ENCODE assay signal across 12 cellular contexts in genomic region chr10:49359349-49360231, GRCh38. TPM values are rescaled to one million over a fixed set of nuclear protein-coding genes. Genes with fewer than 3 reads are reported as not detected.
DNase-seq lines count a peak whose midpoint lies in the region; FAIRE-seq and TF ChIP-seq lines count a peak whose summit lies in the region.
"Had no signal": no experiment of that assay in that cellular context is flagged by ENCODE, and none has a peak within 500 bp of the region (broad histone marks: within the 10 kb centered on the region; RNA-seq: fewer than 3 reads in every experiment).

No MANE protein-coding gene starts in this region.

- TF ChIP-seq RAD21 in H1 (IDR thresholded peaks at IDR 0.05 in 1 of 2, conservative IDR thresholded peaks at IDR 0.05 in 1 of 2; ENCODE audit: low read depth in 2 of 2, low read length in 2 of 2), result peak in 1 of 2 experiments; percentile 17; a peak in 1 of 4 replicates

- peak overlapping the region; percentile 1 for H2BK120ac ChIP-seq in H1 (replicated peaks; ENCODE audit: low read depth, low read length)

- no peaks in the 10 kb centered on the region for H3K9me3 Mint-ChIP-seq in HFFc6

- H3K56ac ChIP-seq in H1 (replicated peaks; ENCODE audit: insufficient read length, low read depth, low read length), result peak overlapping the region; percentile 48

- H3K4ac ChIP-seq in H1 (replicated peaks; ENCODE audit: insufficient read length, low read depth, low read length), result peak overlapping the region; percentile 20

- no peak overlapping the region; the same call in 1 of the 2 replicates for H3K18ac ChIP-seq in H1 (ENCODE audit: extremely low read depth, low read length)

- H2BK15ac ChIP-seq in H1 (ENCODE audit: low read length), result peak overlapping the region; percentile 94

- H3K79me1 ChIP-seq in H1 (ENCODE audit: low read depth, low read length), result no peaks in the 10 kb centered on the region

- POLR2A ChIA-PET in H1 (lab: Charles Lee; ENCODE audit: partially characterized antibody), result no interaction called here

- no peaks in the 10 kb centered on the region for H3K4me1 Mint-ChIP-seq in HFFc6 (ENCODE audit: low read depth)

- H2BK20ac ChIP-seq in H1 (ENCODE audit: low read length), result peak overlapping the region; percentile 49; the same call in 1 of the 2 replicates

- H2BK12ac ChIP-seq in H1 (ENCODE audit: low read depth, low read length), result peak overlapping the region; percentile 94; the same call in 1 of the 2 replicates

- H3K14ac ChIP-seq in H1 (ENCODE audit: insufficient read length), result no peak overlapping the region

- no peaks in the 10 kb centered on the region for H3K36me3 Mint-ChIP-seq in HFFc6 (ENCODE audit: low read depth)

- no peak overlapping the region for H3K27ac Mint-ChIP-seq in HFFc6

- H3K23me2 ChIP-seq in H1 (ENCODE audit: low read depth, low read length), result no peaks in the 10 kb centered on the region

- H4K8ac ChIP-seq in H1 (ENCODE audit: extremely low read depth, insufficient read depth, low read length), result no peak overlapping the region; the same call in 1 of the 2 replicates

- H2AFZ ChIP-seq in H1 (ENCODE audit: low read length), result peak overlapping the region; percentile 81

- no peak for FAIRE-seq in H1 (lab: Jason Lieb, UNC)
- FAIRE-seq: colon, keratinocyte had no signal

- H3K4me1 ChIP-seq in H1 (replicated peaks in 1 of 4; ENCODE audit: control insufficient read depth in 3 of 4, insufficient read depth in 4 of 4, low read length in 3 of 4) (peaks cover 0 to 10% (median 7%) of the 10 kb centered on the region in 4 experiments; a peak in 5 of 7 replicates), mesodermal cell (ENCODE audit: control insufficient read depth, insufficient read depth, low read length, poor library complexity, severe bottlenecking) (peaks cover 5% of the 10 kb centered on the region)

- no peak overlapping the region for H3K9ac ChIP-seq in H1 (replicated peaks in 1 of 4; ENCODE audit: extremely low read depth in 1 of 4, low read depth in 3 of 4, low read length in 3 of 4)

- H3K27ac ChIP-seq in H1 (ENCODE audit: low read depth, low read length) (no peak overlapping the region), mesodermal cell (ENCODE audit: low read depth, low read length, severe bottlenecking) (peak overlapping the region; percentile 78)

- CTCF ChIA-PET in H1 (lab: Charles Lee; ENCODE audit: partially characterized antibody), result interaction anchor here (0.8 to 3.2 kb wide), 8 partner anchors 12 to 152 kb away, joined by 3 to 14 read pairs (median 4); no protein-coding TSS in a partner anchor

- H3K4me3 Mint-ChIP-seq in HFFc6, result no peak overlapping the region

- no peaks in the 10 kb centered on the region for H3K9me3 ChIP-seq in H1 (ENCODE audit: insufficient read depth in 2 of 2, low read depth in 1 of 2, low read length in 1 of 2)
- H3K9me3 ChIP-seq in mesodermal cell (ENCODE audit: control insufficient read depth, low read length), result no peaks in the 10 kb centered on the region

- H3K4me2 ChIP-seq in H1 (ENCODE audit: insufficient read depth in 1 of 2, low read depth in 2 of 2, low read length in 2 of 2), result no peak overlapping the region

- H4K5ac ChIP-seq in H1 (ENCODE audit: insufficient read length, low read depth, low read length), result no peak overlapping the region

- no peaks in the 10 kb centered on the region for H3K79me2 ChIP-seq in H1 (ENCODE audit: control insufficient read depth in 1 of 2, insufficient read depth in 2 of 2, low read length in 2 of 2)

- no peaks in the 10 kb centered on the region for H4K20me1 ChIP-seq in H1 (replicated peaks in 1 of 2; ENCODE audit: control insufficient read depth in 1 of 2, insufficient read depth in 2 of 2, low read length in 2 of 2)

- TF ChIP-seq CTCF in H1 (IDR thresholded peaks at IDR 0.05; ENCODE audit: control extremely low read depth in 1 of 3, insufficient read depth in 1 of 3, low read depth in 1 of 3, low read length in 3 of 3) (no peak), HFFc6 (IDR thresholded peaks at IDR 0.05) (no peak)

- no peak for TF ChIP-seq POLR2A in H1 (IDR thresholded peaks at IDR 0.05; ENCODE audit: control extremely low read depth in 1 of 2, low read depth in 2 of 2, low read length in 2 of 2)

- H2AK5ac ChIP-seq in H1 (ENCODE audit: low read depth, low read length), result no peak overlapping the region

- TF ChIP-seq EP300 in H1 (IDR thresholded peaks at IDR 0.05; ENCODE audit: borderline replicate concordance in 1 of 2, low read depth in 2 of 2, low read length in 2 of 2), result no peak

- H3K23ac ChIP-seq in H1 (ENCODE audit: insufficient read length), result no peak overlapping the region

- H3K27me3 ChIP-seq in H1 (replicated peaks in 1 of 4; ENCODE audit: control insufficient read depth in 3 of 4, extremely low read depth in 1 of 4, insufficient read depth in 3 of 4, low read length in 3 of 4), result no peaks in the 10 kb centered on the region

- peaks cover 27% of the 10 kb centered on the region for H3K27me3 Mint-ChIP-seq in HFFc6 (ENCODE audit: insufficient read depth)

- H4K91ac ChIP-seq in H1 (replicated peaks; ENCODE audit: insufficient read length, low read length), result peak overlapping the region; percentile 0

- no peaks in the 10 kb centered on the region for H3K36me3 ChIP-seq in H1 (ENCODE audit: control insufficient read depth in 2 of 4, insufficient read depth in 4 of 4, low read length in 3 of 4)
- H3K36me3 ChIP-seq in mesodermal cell (ENCODE audit: control insufficient read depth, insufficient read depth, low read length), result no peaks in the 10 kb centered on the region

- WGBS in H1 (ENCODE audit: extremely low coverage in 1 of 2, insufficient coverage in 1 of 2, insufficient read length in 1 of 2, insufficient replicate concordance in 2 of 2, low coverage in 1 of 2, low lambda C conversion rate in 2 of 2, missing lambda C conversion rate in 1 of 2), 2 experiments, result 75% methylated on average over 9 of the region's 13 CpGs; no CpG with 5 or more reads in 1 of the 2 experiments
- WGBS in mesodermal cell (ENCODE audit: insufficient coverage in 2 of 2), 2 experiments, result 52 to 64% methylated on average over 5 to 6 of the region's 13 CpGs

- DNase-seq in Daoy (ENCODE audit: low read depth), result peak; percentile 23
- DNase-seq in NCI-H2081 treated with DMSO at 0.1 percent for 48 hours (lab: John Stamatoyannopoulos, UW), result peak; percentile 3
- peak in 1 of 2 experiments; percentile 56 for DNase-seq in H1 (ENCODE audit: low read depth in 1 of 2, low spot score in 2 of 2)
- DNase-seq in HFFc6, result no peak
- DNase-seq in activated T-cell treated with anti-CD3 and anti-CD28 coated beads for 4 hours, result no peak
- no peak for DNase-seq in activated naive CD4-positive, alpha-beta T cell treated with Interleukin-2 at 50 U/mL for 16 hours
- no peak for DNase-seq in activated CD4-positive, CD25-positive, alpha-beta regulatory T cell (lab: John Stamatoyannopoulos, UW)
- DNase-seq: KBM-7 had no signal

- H3K4me3 ChIP-seq in H1 (ENCODE audit: extremely low read depth in 1 of 4, insufficient read depth in 2 of 4, low read depth in 3 of 4, low read length in 4 of 4) (no peak overlapping the region), mesodermal cell (ENCODE audit: extremely low read depth, insufficient read depth, low read length, poor library complexity, severe bottlenecking) (no peak overlapping the region)

- peak overlapping the region; percentile 12; the same call in 1 of the 2 replicates for H2BK5ac ChIP-seq in H1 (ENCODE audit: low read depth, low read length)

TF ChIP-seq in H1, 55 proteins besides CTCF, POLR2A, EP300 and RAD21:
- peak; percentile 79 for TF ChIP-seq CEBPB (IDR thresholded peaks at IDR 0.05; ENCODE audit: low read depth, low read length)
- no peak for TF ChIP-seq POU5F1 (IDR thresholded peaks at IDR 0.05; ENCODE audit: low read depth, low read length)
- TF ChIP-seq TCF12 (IDR thresholded peaks at IDR 0.05; ENCODE audit: low read depth, low read length), result no peak
- peak; percentile 69 for TF ChIP-seq KDM1A (IDR thresholded peaks at IDR 0.05; ENCODE audit: borderline replicate concordance, low read length)
- TF ChIP-seq ASH2L (IDR thresholded peaks at IDR 0.05; ENCODE audit: low read length), result no peak
- 0 out of 2 replicates have a peak, but pooled peaks have one; percentile 8 for TF ChIP-seq MAX (IDR thresholded peaks at IDR 0.05)

RNA-seq across cellular contexts. Expression of gene DRGX, which starts 36.3 kb away (rescaled TPM):
- not detected in 2 replicates for total RNA-seq in Daoy (2014; rRNA removed; shearing (Covaris generic))
- not detected in 2 replicates for total RNA-seq in H1 (2021; fragmentation: NEBNext Ultra II Directional; extraction: Animal tissue kit (Norgen Biotek cat#: 25700))
- not detected in 2 replicates for polyA plus RNA-seq in H1 (2011; rRNA removed)
- not detected for polyA plus RNA-seq in H1 (2011; cell fraction: cytosol; rRNA removed)
- polyA plus RNA-seq in H1 (2011; cell fraction: nucleus; rRNA removed), result not detected
- polyA plus RNA-seq in H1 (2012, experiment 1 of 2), result not detected in 4 replicates
- polyA plus RNA-seq in H1 (2012, experiment 2 of 2), result not detected
- polyA plus RNA-seq in H1 (2013, experiment 1 of 2), result not detected
- polyA plus RNA-seq in H1 (2013, experiment 2 of 2), result not detected
- not detected in 2 replicates for polyA minus RNA-seq in H1 (2011; rRNA and poly(A)+ RNA removed)
- polyA minus RNA-seq in H1 (2011; cell fraction: cytosol; rRNA and poly(A)+ RNA removed), result not detected
- polyA minus RNA-seq in H1 (2011; cell fraction: nucleus; rRNA and poly(A)+ RNA removed), result not detected
- polyA plus RNA-seq in mesodermal cell (2013, experiment 1 of 2), result not detected
- polyA plus RNA-seq in mesodermal cell (2013, experiment 2 of 2), result not detected
- total RNA-seq in HFFc6 (2021; fragmentation: NEBNext Ultra II Directional; extraction: Animal tissue kit (Norgen Biotek cat#: 25700)), result under 1 TPM in 5 of 6 experiments, not detected in 1; 0.10 to 0.35 (median 0.14) TPM
- total RNA-seq: pulmonary artery endothelial cell had no signal
- polyA plus RNA-seq: keratinocyte had no signal

Comparison
In these comparisons a context has a peak if more than half of its experiments do, and no peak if none do; other contexts are left out.
1. DNase-seq: peak in Daoy (single experiment) and NCI-H2081 treated with DMSO at 0.1 percent for 48 hours (single experiment); none in HFFc6 (single experiment), activated T-cell treated with anti-CD3 and anti-CD28 coated beads for 4 hours (single experiment), activated naive CD4-positive, alpha-beta T cell treated with Interleukin-2 at 50 U/mL for 16 hours (single experiment) and activated CD4-positive, CD25-positive, alpha-beta regulatory T cell (0 of 4).